1 cellular context compared by ENCODE assay signal in the genomic region with DNA sequence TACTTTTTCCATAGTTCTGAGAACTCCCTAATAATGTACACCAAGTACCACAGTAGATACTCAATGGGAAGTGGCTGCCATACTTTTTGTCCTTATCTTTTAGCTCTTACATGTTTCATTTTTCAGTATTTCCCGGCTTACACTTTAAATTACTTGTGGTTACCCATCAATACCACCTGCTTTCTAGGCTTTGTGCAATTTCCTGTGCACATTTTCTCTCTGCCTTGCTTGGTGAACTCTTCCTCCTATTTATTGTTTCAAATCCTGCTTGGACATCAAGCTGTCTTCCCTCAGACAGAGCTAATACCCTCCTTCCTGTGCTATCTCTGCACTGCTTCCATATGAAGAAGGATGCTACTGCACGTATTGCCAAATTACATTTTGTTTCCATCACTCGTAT.
TF ChIP-seq lines count a peak whose summit lies in the region.

No MANE protein-coding gene starts in this region.

TF ChIP-seq in GM23338, 12 proteins besides CTCF, POLR2A, EP300 and RAD21 (continued from another document):
- TF ChIP-seq ZNF462 (CRISPR knock-in tag; IDR thresholded peaks at IDR 0.05) (no peak), ETS1 (IDR thresholded peaks at IDR 0.05) (no peak), EZH2 (IDR thresholded peaks at IDR 0.05; ENCODE audit: low read depth, unreplicated experiment) (no peak), JUNB (IDR thresholded peaks at IDR 0.05; ENCODE audit: unreplicated experiment) (no peak), CREB1 (CRISPR knock-in tag; IDR thresholded peaks at IDR 0.05; ENCODE audit: low read depth) (no peak), NANOG (IDR thresholded peaks at IDR 0.05; ENCODE audit: borderline replicate concordance) (no peak)
